ENCODE assay signal across 1 cellular context in genomic region chr6:13678255-13678983, GRCh38.
TF ChIP-seq lines count a peak whose summit lies in the region.

No MANE protein-coding gene starts in this region.

TF ChIP-seq in K562, 482 proteins besides CTCF, POLR2A, EP300 and RAD21 (continued from another document and continues in another):
- TF ChIP-seq USF2 (CRISPR knock-in tag; IDR thresholded peaks at IDR 0.05) (no peak), BCLAF1 (IDR thresholded peaks at IDR 0.05; ENCODE audit: borderline replicate concordance in 1 of 2, control insufficient read depth in 1 of 2, low read depth in 2 of 2, low read length in 1 of 2) (peak in 1 of 2 experiments; percentile 88; a peak in 1 of 4 replicates), ADNP (tag; IDR thresholded peaks at IDR 0.05) (no peak; the same call in 1 of the 2 replicates), ZNF174 (CRISPR knock-in tag; IDR thresholded peaks at IDR 0.05) (no peak), BHLHE40 (IDR thresholded peaks at IDR 0.05; ENCODE audit: low read length) (0 out of 2 replicates have a peak, but pooled peaks have one; percentile 41), PKNOX1 (IDR thresholded peaks at IDR 0.05) (peak; percentile 96), ZNF584 (CRISPR knock-in tag; IDR thresholded peaks at IDR 0.05; ENCODE audit: low read depth) (0 out of 2 replicates have a peak, but pooled peaks have one; percentile 54), RAD51 (IDR thresholded peaks at IDR 0.05; ENCODE audit: borderline replicate concordance, low read depth) (peak; percentile 22; the same call in 1 of the 2 replicates), SMARCE1 (IDR thresholded peaks at IDR 0.05) (peak; percentile 95), MAFF (IDR thresholded peaks at IDR 0.05; ENCODE audit: low read length) (no peak), HCFC1 (IDR thresholded peaks at IDR 0.05; ENCODE audit: low read depth, low read length) (no peak), ZBTB9 (CRISPR knock-in tag; IDR thresholded peaks at IDR 0.05) (peak; percentile 50; the same call in 1 of the 2 replicates), L3MBTL2 (IDR thresholded peaks at IDR 0.05) (peak; percentile 70; the same call in 1 of the 2 replicates), TGIF2 (CRISPR knock-in tag; IDR thresholded peaks at IDR 0.05) (no peak), SUPT5H (IDR thresholded peaks at IDR 0.05) (peak; percentile 92), GATA2 (CRISPR knock-in tag; IDR thresholded peaks at IDR 0.05) (peak; percentile 69), MYC (IDR thresholded peaks at IDR 0.05; ENCODE audit: low read depth, low read length) (peak; percentile 49; the same call in 1 of the 2 replicates), MYC (CRISPR knock-in tag; IDR thresholded peaks at IDR 0.05; ENCODE audit: borderline replicate concordance, low read depth) (no peak), RBFOX2 (IDR thresholded peaks at IDR 0.05; ENCODE audit: low read depth, low read length) (peak; percentile 74), BRD4 (IDR thresholded peaks at IDR 0.05) (0 out of 2 replicates have a peak, but pooled peaks have one; percentile 79), SIN3A (IDR thresholded peaks at IDR 0.05; ENCODE audit: borderline replicate concordance in 2 of 2, control insufficient read depth in 1 of 2, low read depth in 2 of 2, low read length in 2 of 2) (no peak), HMG20A (CRISPR knock-in tag; conservative IDR thresholded peaks at IDR 0.05) (no peak), E2F8 (IDR thresholded peaks at IDR 0.05; ENCODE audit: low read depth, partially characterized antibody) (peak; percentile 59), ZNF282 (CRISPR knock-in tag; IDR thresholded peaks at IDR 0.05) (no peak), ZBTB17 (CRISPR knock-in tag; IDR thresholded peaks at IDR 0.05) (peak; percentile 70; the same call in 1 of the 2 replicates), GABPA (tag; conservative IDR thresholded peaks at IDR 0.05; ENCODE audit: low read depth) (peak; percentile 48; the same call in 1 of the 2 replicates), MAZ (CRISPR knock-in tag; conservative IDR thresholded peaks at IDR 0.05 in 1 of 2, IDR thresholded peaks at IDR 0.05 in 1 of 2) (peak; percentile 15 to 68; a peak in 2 of 4 replicates), ARNT (IDR thresholded peaks at IDR 0.05) (peak; percentile 61 to 83; a peak in 2 of 4 replicates), ELK3 (CRISPR knock-in tag; IDR thresholded peaks at IDR 0.05) (no peak), CBX8 (IDR thresholded peaks at IDR 0.05; ENCODE audit: borderline replicate concordance, extremely low read depth, low read depth, low read length, poor library complexity, severe bottlenecking) (no peak), MIER1 (IDR thresholded peaks at IDR 0.05; ENCODE audit: low read depth) (no peak), TFAM (CRISPR knock-in tag; conservative IDR thresholded peaks at IDR 0.05) (no peak), ZNF551 (CRISPR knock-in tag; IDR thresholded peaks at IDR 0.05) (no peak), TBP (optimal IDR thresholded peaks at IDR 0.05; ENCODE audit: low read depth, low read length) (peak; percentile 81), HIVEP1 (CRISPR knock-in tag; IDR thresholded peaks at IDR 0.05) (no peak), SFPQ (IDR thresholded peaks at IDR 0.05; ENCODE audit: low read depth, low read length) (no peak), TFAP4 (CRISPR knock-in tag; IDR thresholded peaks at IDR 0.05; ENCODE audit: borderline replicate concordance) (no peak), POLR3A (IDR thresholded peaks at IDR 0.05; ENCODE audit: borderline replicate concordance, extremely low read depth, insufficient read depth, insufficient read length) (no peak), ETV1 (tag; conservative IDR thresholded peaks at IDR 0.05; ENCODE audit: low read depth) (peak; percentile 99), MTA1 (IDR thresholded peaks at IDR 0.05; ENCODE audit: borderline replicate concordance) (peak; percentile 84), ZNF75A (CRISPR knock-in tag; IDR thresholded peaks at IDR 0.05) (no peak), SMAD3 (CRISPR knock-in tag; conservative IDR thresholded peaks at IDR 0.05) (0 out of 2 replicates have a peak, but pooled peaks have one; percentile 11), ZMIZ1 (IDR thresholded peaks at IDR 0.05; ENCODE audit: low read depth in 2 of 2, low read length in 2 of 2) (peak in 1 of 2 experiments; percentile 92; a peak in 2 of 4 replicates), SMARCA4 (IDR thresholded peaks at IDR 0.05) (peak; percentile 99), FOXJ2 (tag; IDR thresholded peaks at IDR 0.05) (peak; percentile 61; the same call in 1 of the 2 replicates)
